Comparison of ENCODE assay signal across 21 cellular contexts in genomic region chr18:21230436-21230835, GRCh38. TPM values are rescaled to one million over a fixed set of nuclear protein-coding genes. Genes with fewer than 3 reads are reported as not detected.
A peak's percentile ranks its signal among the peaks of the same experiment; 100 is the strongest.
DNase-seq lines count a peak whose midpoint lies in the region; ATAC-seq, FAIRE-seq and TF ChIP-seq lines count a peak whose summit lies in the region.
"Had no signal": no experiment of that assay in that cellular context is flagged by ENCODE, and none has a peak within 500 bp of the region (broad histone marks: within the 10 kb centered on the region; RNA-seq: fewer than 3 reads in every experiment).

No MANE protein-coding gene starts in this region.

- H3K4me2 ChIP-seq in keratinocyte (ENCODE audit: control insufficient read depth, extremely low read depth, insufficient read depth, low read depth, low read length): peak overlapping the region; percentile 74
- H3K4me2 ChIP-seq: KMS-11 had no signal

- peak; percentile 81 for FAIRE-seq in keratinocyte (lab: Jason Lieb, UNC)
- FAIRE-seq: GM12878 had no signal

- H3K79me2 ChIP-seq in keratinocyte (ENCODE audit: control insufficient read depth, insufficient read depth, low read length): no peaks in the 10 kb centered on the region

- H3K27ac ChIP-seq in keratinocyte (ENCODE audit: control insufficient read depth, insufficient read depth, low read length): no peak overlapping the region
- H3K27ac ChIP-seq: KMS-11 had no signal

- ATAC-seq in HG03025 (IDR thresholded peaks at IDR 0.05; ENCODE audit: low FRiP score, unreplicated experiment): no peak
- ATAC-seq in stimulated activated naive CD8-positive, alpha-beta T cell treated with anti-CD3 and anti-CD28 coated beads, Interleukin-15, Interleukin-2, amounts not matched to agents 100 U/mL and 50 U/mL, for 24 hours: no peak
- ATAC-seq in GM21381 (IDR thresholded peaks at IDR 0.05; ENCODE audit: unreplicated experiment): no peak
- ATAC-seq: GM12878, HCT116 had no signal

- H2AFZ ChIP-seq in keratinocyte (ENCODE audit: control insufficient read depth, low read length): peak overlapping the region; percentile 36

- dilution Hi-C loops in keratinocyte (cut with MboI; ENCODE audit: extremely low pct_ligation_motif_present, low sequenced_read_pairs): no loop called here

- H3K9me3 ChIP-seq in adipocyte (ENCODE audit: control insufficient read depth, low read length) (no peaks in the 10 kb centered on the region), keratinocyte (ENCODE audit: control insufficient read depth, low read depth, low read length) (no peaks in the 10 kb centered on the region)
- H3K9me3 ChIP-seq: BE2C had no signal

- no peak overlapping the region for H3K9ac ChIP-seq in adipocyte (ENCODE audit: low read length)
- H3K9ac ChIP-seq in keratinocyte (ENCODE audit: control insufficient read depth, extremely low read depth, insufficient read depth, low read length): no peak overlapping the region
- H3K9ac ChIP-seq: KMS-11 had no signal

- TF ChIP-seq CTCF in keratinocyte (optimal IDR thresholded peaks at IDR 0.05 in 1 of 3, IDR thresholded peaks at IDR 0.05 in 1 of 3, conservative IDR thresholded peaks at IDR 0.05 in 1 of 3; ENCODE audit: extremely low read depth in 1 of 3, insufficient read depth in 2 of 3, low read length in 3 of 3): no peak

- no peaks in the 10 kb centered on the region for H3K27me3 ChIP-seq in adipocyte (replicated peaks; ENCODE audit: control insufficient read depth, insufficient read depth, low read length)
- no peaks in the 10 kb centered on the region for H3K27me3 ChIP-seq in keratinocyte (ENCODE audit: control insufficient read depth, extremely low read depth, insufficient read depth, low read length)
- H3K27me3 ChIP-seq: BE2C had no signal

- H3K4me1 ChIP-seq in adipocyte (ENCODE audit: control insufficient read depth, insufficient read depth, low read length) (peaks cover 3% of the 10 kb centered on the region), keratinocyte (ENCODE audit: control insufficient read depth, extremely low read depth, insufficient read depth, low read length) (peaks cover 8% of the 10 kb centered on the region)
- H3K4me1 ChIP-seq: BE2C had no signal

- H4K20me1 ChIP-seq in keratinocyte (ENCODE audit: control insufficient read depth, extremely low read depth, insufficient read depth, low read length): no peaks in the 10 kb centered on the region

- DNase-seq in A172 (ENCODE audit: low spot score): peak; percentile 11
- DNase-seq in EL: peak; percentile 61
- peak; percentile 16 for DNase-seq in adipocyte (ENCODE audit: low read depth)
- DNase-seq in keratinocyte (ENCODE audit: low read depth, low spot score): peak; percentile 25
- DNase-seq in DMS 273 (lab: John Stamatoyannopoulos, UW; ENCODE audit: unreplicated experiment): no peak
- DNase-seq in stimulated activated naive CD8-positive, alpha-beta T cell treated with anti-CD3 and anti-CD28 coated beads, Interleukin-15, Interleukin-2, amounts not matched to agents 100 U/mL and 50 U/mL, for 24 hours: no peak
- DNase-seq: 8988T, BE2C, DMS79, GOT3, NCI-H1417 treated with DMSO at 0.1 percent for 48 hours, NCI-H187, NCI-H446, NCI-H526 treated with DMSO at 0.1 percent for 48 hours, SHP77, SW 1271 had no signal

- H3K36me3 ChIP-seq in adipocyte (ENCODE audit: control insufficient read depth, insufficient read depth, low read length, severe bottlenecking) (no peaks in the 10 kb centered on the region), keratinocyte (ENCODE audit: control insufficient read depth in 2 of 2, extremely low read depth in 1 of 2, insufficient read depth in 2 of 2, low read length in 2 of 2) (no peaks in the 10 kb centered on the region)
- H3K36me3 ChIP-seq: BE2C had no signal

- H3K4me3 ChIP-seq in adipocyte (ENCODE audit: low read length) (no peak overlapping the region), keratinocyte (ENCODE audit: control insufficient read depth in 2 of 3, extremely low read depth in 1 of 3, insufficient read depth in 2 of 3, low read depth in 1 of 3, low read length in 3 of 3) (peak overlapping the region in 1 of 3 experiments; percentile 4)
- H3K4me3 ChIP-seq: GM12878 had no signal

- H3K9me1 ChIP-seq in keratinocyte (ENCODE audit: control insufficient read depth, extremely low read depth, insufficient read depth, low read length): no peaks in the 10 kb centered on the region

RNA-seq across cellular contexts. Expression of gene GREB1L, which starts 11.6 kb away (rescaled TPM):
- 3.5 and 4.0 TPM in 2 replicates for total RNA-seq in A172 (2014; rRNA removed; shearing (Covaris generic))
- 2.8 to 5.5 TPM (median 5.1 TPM) in 3 replicates for polyA plus RNA-seq in keratinocyte
- polyA plus RNA-seq in keratinocyte (2011; ENCODE audit: low read depth): 0.47 TPM
- polyA plus RNA-seq in keratinocyte (2011; cell fraction: cytosol; rRNA removed): 2.8 and 4.6 TPM in 2 replicates
- polyA plus RNA-seq in keratinocyte (2011; cell fraction: nucleus; rRNA removed): 7.6 and 8.0 TPM in 2 replicates
- polyA plus RNA-seq in keratinocyte (2012; ENCODE audit: low replicate concordance): 1.2 and 2.9 TPM in 2 replicates
- 4.6 to 18.1 TPM (median 8.0 TPM) in 3 replicates for polyA minus RNA-seq in keratinocyte
- 8.2 TPM for polyA minus RNA-seq in keratinocyte (2011; cell fraction: cytosol; rRNA and poly(A)+ RNA removed)
- 14.9 and 24.9 TPM in 2 replicates for polyA minus RNA-seq in keratinocyte (2011; cell fraction: nucleus; rRNA and poly(A)+ RNA removed)

Comparison
In these comparisons a context has a peak if more than half of its experiments do, and no peak if none do; other contexts are left out.
1. DNase-seq: peak in A172 (single experiment), EL (single experiment), adipocyte (single experiment) and keratinocyte (single experiment); none in DMS 273 (single experiment) and stimulated activated naive CD8-positive, alpha-beta T cell treated with anti-CD3 and anti-CD28 coated beads, Interleukin-15, Interleukin-2, amounts not matched to agents 100 U/mL and 50 U/mL, for 24 hours (single experiment).